ENCODE assay signal across 2 cellular contexts in genomic region chr4:174005422-174005821, GRCh38.
TF ChIP-seq lines count a peak whose summit lies in the region.

No MANE protein-coding gene starts in this region.

TF ChIP-seq in A549, 52 proteins besides CTCF, POLR2A, EP300 and RAD21 (continued from another document):
- no peak for TF ChIP-seq GATA3 (IDR thresholded peaks at IDR 0.05; ENCODE audit: borderline replicate concordance)
- TF ChIP-seq SREBF2 (IDR thresholded peaks at IDR 0.05), result no peak
- no peak for TF ChIP-seq RFX5 (IDR thresholded peaks at IDR 0.05)
- TF ChIP-seq ELK1 (IDR thresholded peaks at IDR 0.05; ENCODE audit: low read depth, low read length), result no peak

TF ChIP-seq in SK-N-SH, 30 proteins besides CTCF, POLR2A, EP300 and RAD21 (continued from another document):
- no peak for TF ChIP-seq ZBTB33 (IDR thresholded peaks at IDR 0.05; ENCODE audit: borderline replicate concordance, low read depth)
- TF ChIP-seq TCF12 (IDR thresholded peaks at IDR 0.05), result no peak
- no peak for TF ChIP-seq PBX3 (IDR thresholded peaks at IDR 0.05)
- TF ChIP-seq JUND (IDR thresholded peaks at IDR 0.05), result no peak
- TF ChIP-seq TAF1 (IDR thresholded peaks at IDR 0.05; ENCODE audit: borderline replicate concordance, low read depth, low read length), result no peak
- TF ChIP-seq USF2 (IDR thresholded peaks at IDR 0.05; ENCODE audit: borderline replicate concordance, low read depth, low read length), result no peak
- no peak for TF ChIP-seq IRF3 (IDR thresholded peaks at IDR 0.05; ENCODE audit: low read depth, low read length)
- TF ChIP-seq POLR2AphosphoS5 (IDR thresholded peaks at IDR 0.05; ENCODE audit: low read depth, low read length), result no peak
- TF ChIP-seq EZH2phosphoT487 (IDR thresholded peaks at IDR 0.05; ENCODE audit: borderline replicate concordance, low read depth), result no peak
- peak; percentile 36; the same call in 1 of the 2 replicates for TF ChIP-seq GATA2 (CRISPR knock-in tag; IDR thresholded peaks at IDR 0.05)
TF ChIP-seq in SK-N-SH: peak in this region for 3.
